Comparison of ENCODE assay signal across 8 cellular contexts in the genomic region with DNA sequence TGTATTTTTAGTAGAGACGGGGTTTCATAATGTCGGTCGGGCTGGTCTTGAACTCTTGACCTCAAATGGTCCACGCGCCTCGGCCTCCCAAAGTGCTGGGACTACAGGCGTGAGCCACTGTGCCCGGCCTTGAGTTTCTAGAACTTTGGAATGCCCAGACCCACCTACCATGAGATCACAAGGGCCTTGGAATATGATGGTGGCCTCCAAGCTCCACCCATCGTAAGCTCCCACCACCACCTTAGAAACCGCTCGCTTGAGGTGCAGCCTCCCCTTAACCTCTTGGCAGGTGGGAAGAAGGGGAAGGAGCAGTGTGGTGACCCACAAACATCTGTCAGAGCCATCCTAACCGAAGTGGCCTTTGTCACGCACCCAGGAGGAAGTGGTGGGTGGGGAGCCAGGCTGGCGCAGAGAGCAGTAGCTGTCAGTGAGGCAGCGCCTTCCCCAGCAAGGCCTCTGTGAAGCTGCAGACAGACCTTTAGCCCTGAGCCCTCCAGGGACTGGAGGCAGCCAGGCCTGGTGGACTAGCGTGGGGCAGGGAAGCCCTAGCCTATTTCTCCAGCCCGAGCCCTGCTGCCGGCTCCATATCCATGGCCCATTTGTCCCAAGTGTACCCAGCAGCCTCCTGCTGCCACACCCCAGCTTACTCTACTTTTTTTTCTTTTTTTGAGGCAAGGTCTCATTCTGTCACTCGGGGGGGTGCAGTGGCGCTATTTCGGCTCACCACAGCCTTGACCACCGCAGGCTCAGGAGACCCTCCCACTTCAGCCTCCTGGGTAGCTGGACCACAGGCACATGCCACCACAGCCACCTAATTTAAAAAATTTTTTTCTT. TPM values are rescaled to one million over a fixed set of nuclear protein-coding genes. Genes with fewer than 3 reads are reported as not detected.
DNase-seq lines count a peak whose midpoint lies in the region; ATAC-seq, FAIRE-seq and TF ChIP-seq lines count a peak whose summit lies in the region.

No MANE protein-coding gene starts in this region.

- peaks cover 46% of the 10 kb centered on the region for H3K4me1 Mint-ChIP-seq in activated naive CD4-positive, alpha-beta T cell treated with anti-CD3 and anti-CD28 coated beads for 36 hours (ENCODE audit: low read depth)
- H3K4me1 Mint-ChIP-seq in HFFc6 (ENCODE audit: low read depth) = no peaks in the 10 kb centered on the region

- H3K27me3 ChIP-seq in SU-DHL-6 (ENCODE audit: low read length) = no peaks in the 10 kb centered on the region

- H3K4me3 ChIP-seq in SU-DHL-6 (ENCODE audit: insufficient read depth, low read length, poor library complexity, severe bottlenecking) = peak overlapping the region; percentile 42

- H4K20me1 ChIP-seq in SU-DHL-6 (ENCODE audit: low read depth, low read length) = no peaks in the 10 kb centered on the region

- H3K79me2 ChIP-seq in SU-DHL-6 (ENCODE audit: insufficient read depth, low read length) = peaks cover 10% of the 10 kb centered on the region; the same call in 1 of the 2 replicates

- no peaks in the 10 kb centered on the region for H3K9me3 ChIP-seq in SU-DHL-6 (ENCODE audit: insufficient read depth, low read length)

- CTCF ChIA-PET in activated naive CD4-positive, alpha-beta T cell treated with anti-CD3 and anti-CD28 coated beads for 36 hours (lab: Charles Lee) = interaction anchor here (0.6 to 5.6 kb wide), 9 partner anchors 9 to 284 kb away, joined by 3 to 43 read pairs (median 3); a partner anchor contains a TSS

- H3F3A ChIP-seq in SU-DHL-6 (ENCODE audit: insufficient read depth) = peaks cover 95% of the 10 kb centered on the region

- H2AFZ ChIP-seq in SU-DHL-6 (ENCODE audit: low read depth, low read length, severe bottlenecking) = no peak overlapping the region

- peak overlapping the region; percentile 54 for H3K4me3 Mint-ChIP-seq in activated naive CD4-positive, alpha-beta T cell treated with anti-CD3 and anti-CD28 coated beads for 36 hours
- no peak overlapping the region for H3K4me3 Mint-ChIP-seq in HFFc6

- H3K9me3 Mint-ChIP-seq in activated naive CD4-positive, alpha-beta T cell treated with anti-CD3 and anti-CD28 coated beads for 36 hours = no peaks in the 10 kb centered on the region
- H3K9me3 Mint-ChIP-seq in HFFc6 = no peaks in the 10 kb centered on the region

- H3K27ac Mint-ChIP-seq in activated naive CD4-positive, alpha-beta T cell treated with anti-CD3 and anti-CD28 coated beads for 36 hours = peak overlapping the region; percentile 92
- no peak overlapping the region for H3K27ac Mint-ChIP-seq in HFFc6

- peak; percentile 50 for ATAC-seq in HG02970 (IDR thresholded peaks at IDR 0.05; ENCODE audit: low FRiP score, unreplicated experiment)

- peak overlapping the region; percentile 72 for H3K4me2 ChIP-seq in SU-DHL-6 (ENCODE audit: low read depth, low read length, poor library complexity, severe bottlenecking)

- intact Hi-C loops in activated naive CD4-positive, alpha-beta T cell treated with anti-CD3 and anti-CD28 coated beads for 36 hours (cut with micrococcal nuclease) = loop anchor here (1.0 kb wide), 2 partner anchors 13 to 28 kb away; a partner anchor contains a TSS

- H3K36me3 ChIP-seq in SU-DHL-6 (ENCODE audit: low read length) = no peaks in the 10 kb centered on the region

- no peaks in the 10 kb centered on the region for H3K27me3 Mint-ChIP-seq in activated naive CD4-positive, alpha-beta T cell treated with anti-CD3 and anti-CD28 coated beads for 36 hours (ENCODE audit: low read depth)
- H3K27me3 Mint-ChIP-seq in HFFc6 (ENCODE audit: insufficient read depth) = peaks cover 24% of the 10 kb centered on the region

- no peaks in the 10 kb centered on the region for H3K9me2 ChIP-seq in SU-DHL-6 (replicated peaks; ENCODE audit: insufficient read depth, low read length)

- peak; percentile 83 for TF ChIP-seq POLR2A in GM18526 (IDR thresholded peaks at IDR 0.05; ENCODE audit: extremely low read depth, insufficient read length)
- no peak for TF ChIP-seq POLR2A in H54 (IDR thresholded peaks at IDR 0.05; ENCODE audit: low read depth, low read length)

- no peak for FAIRE-seq in H54 (lab: Jason Lieb, UNC)

- no peaks in the 10 kb centered on the region for H3K36me3 Mint-ChIP-seq in activated naive CD4-positive, alpha-beta T cell treated with anti-CD3 and anti-CD28 coated beads for 36 hours (ENCODE audit: low read depth)
- no peaks in the 10 kb centered on the region for H3K36me3 Mint-ChIP-seq in HFFc6 (ENCODE audit: low read depth)

- DNase-seq in activated naive CD4-positive, alpha-beta T cell treated with anti-CD3 and anti-CD28 coated beads for 36 hours = peak; percentile 95
- peak; percentile 85 to 89 for DNase-seq in stimulated activated CD4-positive, alpha-beta T cell treated with anti-CD3 and anti-CD28 coated beads, Interleukin-15, amount 100 ng/mL, for 48 hours (ENCODE audit: low read depth in 2 of 2)
- DNase-seq in H54 (ENCODE audit: insufficient read length, low spot score) (no peak), GM19240 (ENCODE audit: insufficient read length, low spot score) (no peak), HFFc6 (no peak)

- peak overlapping the region; percentile 71 for H3K9ac ChIP-seq in SU-DHL-6 (ENCODE audit: low read length)

- TF ChIP-seq CTCF in SU-DHL-6 (IDR thresholded peaks at IDR 0.05; ENCODE audit: insufficient read depth, low read length, poor library complexity, severe bottlenecking) (no peak), HFFc6 (IDR thresholded peaks at IDR 0.05) (no peak)

- H3K27ac ChIP-seq in SU-DHL-6 (ENCODE audit: low read depth, low read length) = peak overlapping the region; percentile 98

RNA-seq across cellular contexts. Expression of a gene that starts 13.1 kb away (rescaled TPM):
- total RNA-seq in activated naive CD4-positive, alpha-beta T cell treated with anti-CD3 and anti-CD28 coated beads for 36 hours = 10 to 100 TPM; 37.8 to 39.2 TPM
- 10 to 100 TPM; 29.7 to 36.7 (median 31.1) TPM for total RNA-seq in HFFc6 (2021; fragmentation: NEBNext Ultra II Directional; extraction: Animal tissue kit (Norgen Biotek cat#: 25700))

RNA-seq across cellular contexts. Expression of a gene that starts 13.8 kb away (rescaled TPM):
- 10 to 100 TPM; 83.8 to 89.0 TPM for total RNA-seq in activated naive CD4-positive, alpha-beta T cell treated with anti-CD3 and anti-CD28 coated beads for 36 hours
- not detected for total RNA-seq in HFFc6 (2021; fragmentation: NEBNext Ultra II Directional; extraction: Animal tissue kit (Norgen Biotek cat#: 25700))

RNA-seq across cellular contexts. Expression of a gene that starts 28.9 kb away (rescaled TPM):
- 10 to 100 TPM; 69.9 to 73.0 TPM for total RNA-seq in activated naive CD4-positive, alpha-beta T cell treated with anti-CD3 and anti-CD28 coated beads for 36 hours
- total RNA-seq in HFFc6 (2021; fragmentation: NEBNext Ultra II Directional; extraction: Animal tissue kit (Norgen Biotek cat#: 25700)) = 10 to 100 TPM; 24.9 to 37.9 (median 28.5) TPM

RNA-seq across cellular contexts. Expression of a gene that starts 51.4 kb away (rescaled TPM):
- total RNA-seq in activated naive CD4-positive, alpha-beta T cell treated with anti-CD3 and anti-CD28 coated beads for 36 hours = 1 to 10 TPM; 3.4 to 4.7 TPM
- total RNA-seq in HFFc6 (2021; fragmentation: NEBNext Ultra II Directional; extraction: Animal tissue kit (Norgen Biotek cat#: 25700)) = 10 to 100 TPM; 15.8 to 19.1 (median 16.8) TPM

Comparison
In these comparisons a context has a peak if more than half of its experiments do, and no peak if none do; other contexts are left out.
1. DNase-seq: peak in activated naive CD4-positive, alpha-beta T cell treated with anti-CD3 and anti-CD28 coated beads for 36 hours (single experiment) and stimulated activated CD4-positive, alpha-beta T cell treated with anti-CD3 and anti-CD28 coated beads, Interleukin-15, amount 100 ng/mL, for 48 hours (2 of 2); none in H54 (single experiment), GM19240 (single experiment) and HFFc6 (single experiment).
2. RNA of a gene that starts 13.8 kb away (total RNA-seq): 83.8 to 89.0 TPM in activated naive CD4-positive, alpha-beta T cell treated with anti-CD3 and anti-CD28 coated beads for 36 hours; not detected in HFFc6; every median in the first group is over 10 times any median in the second.